ENCODE assay signal across 9 cellular contexts in genomic region chr1:44819594-44820327, GRCh38. TPM values are rescaled to one million over a fixed set of nuclear protein-coding genes. Genes with fewer than 3 reads are reported as not detected.
DNase-seq lines count a peak whose midpoint lies in the region; ATAC-seq and TF ChIP-seq lines count a peak whose summit lies in the region.
"Had no signal": no experiment of that assay in that cellular context is flagged by ENCODE, and none has a peak within 500 bp of the region (broad histone marks: within the 10 kb centered on the region; RNA-seq: fewer than 3 reads in every experiment).

No MANE protein-coding gene starts in this region.

- TF ChIP-seq CTCF in Peyer's patch (IDR thresholded peaks at IDR 0.05) (peak in 3 of 6 experiments; percentile 19 to 44 (median 23)), fibroblast of pulmonary artery (IDR thresholded peaks at IDR 0.05; ENCODE audit: low read length, missing control alignments) (no peak)

- peak overlapping the region; percentile 94 for H3K4me3 Mint-ChIP-seq in natural killer cell treated with Interleukin-12 subunit alpha and Interleukin-12 subunit beta and Interleukin-15 and Interleukin-18, amount 100 ng/mL, for 72 hours
- peak overlapping the region; percentile 93 for H3K4me3 Mint-ChIP-seq in stimulated activated naive CD8-positive, alpha-beta T cell treated with anti-CD3 and anti-CD28 coated beads, Interleukin-15, amount 100 ng/mL, for 72 hours

- H3K9me3 ChIP-seq in Peyer's patch: no peaks in the 10 kb centered on the region

- H3K27me3 Mint-ChIP-seq in natural killer cell treated with Interleukin-12 subunit alpha and Interleukin-12 subunit beta and Interleukin-15 and Interleukin-18, amount 100 ng/mL, for 72 hours: no peaks in the 10 kb centered on the region
- no peaks in the 10 kb centered on the region for H3K27me3 Mint-ChIP-seq in stimulated activated naive CD8-positive, alpha-beta T cell treated with anti-CD3 and anti-CD28 coated beads, Interleukin-15, amount 100 ng/mL, for 72 hours

- no peaks in the 10 kb centered on the region for H3K9me3 Mint-ChIP-seq in natural killer cell treated with Interleukin-12 subunit alpha and Interleukin-12 subunit beta and Interleukin-15 and Interleukin-18, amount 100 ng/mL, for 72 hours
- H3K9me3 Mint-ChIP-seq in stimulated activated naive CD8-positive, alpha-beta T cell treated with anti-CD3 and anti-CD28 coated beads, Interleukin-15, amount 100 ng/mL, for 72 hours: no peaks in the 10 kb centered on the region

- DNase-seq in AML-193 (lab: John Stamatoyannopoulos, UW): peak; percentile 90 to 93
- DNase-seq in Peyer's patch: peak; percentile 85 to 94 (median 90)
- peak; percentile 59 for DNase-seq in activated T-helper 9 cell treated with anti-CD3 and anti-CD28 coated beads, Interleukin-2, amount 50 U/mL, for 16 hours (ENCODE audit: low read depth)
- DNase-seq in fibroblast of pulmonary artery (ENCODE audit: low read depth): peak; percentile 94
- DNase-seq in natural killer cell treated with Interleukin-12 subunit alpha and Interleukin-12 subunit beta and Interleukin-15 and Interleukin-18, amount 100 ng/mL, for 72 hours (ENCODE audit: low spot score): peak; percentile 91
- peak; percentile 90 to 91 for DNase-seq in stimulated activated naive CD8-positive, alpha-beta T cell treated with anti-CD3 and anti-CD28 coated beads, Interleukin-15, amount 100 ng/mL, for 72 hours

- H3K4me1 ChIP-seq in Peyer's patch: peaks cover 0 to 10% (median 2%) of the 10 kb centered on the region in 4 donors

- peak; percentile 95 to 99 for TF ChIP-seq POLR2A in Peyer's patch (IDR thresholded peaks at IDR 0.05)

- peaks cover 39 to 41% of the 10 kb centered on the region in 2 donors for H3K4me1 Mint-ChIP-seq in natural killer cell treated with Interleukin-12 subunit alpha and Interleukin-12 subunit beta and Interleukin-15 and Interleukin-18, amount 100 ng/mL, for 72 hours (ENCODE audit: low read depth in 2 of 2)
- peaks cover 55% of the 10 kb centered on the region for H3K4me1 Mint-ChIP-seq in stimulated activated naive CD8-positive, alpha-beta T cell treated with anti-CD3 and anti-CD28 coated beads, Interleukin-15, amount 100 ng/mL, for 72 hours

- peak overlapping the region; percentile 100 for H3K27ac Mint-ChIP-seq in natural killer cell treated with Interleukin-12 subunit alpha and Interleukin-12 subunit beta and Interleukin-15 and Interleukin-18, amount 100 ng/mL, for 72 hours
- peak overlapping the region; percentile 100 for H3K27ac Mint-ChIP-seq in stimulated activated naive CD8-positive, alpha-beta T cell treated with anti-CD3 and anti-CD28 coated beads, Interleukin-15, amount 100 ng/mL, for 72 hours

- peak overlapping the region; percentile 85 to 95 (median 88) for H3K27ac ChIP-seq in Peyer's patch
- H3K27ac ChIP-seq: VCaP had no signal

- H3K27me3 ChIP-seq in Peyer's patch: no peaks in the 10 kb centered on the region

- ATAC-seq in GM19043 (IDR thresholded peaks at IDR 0.05; ENCODE audit: low read depth, unreplicated experiment): peak; percentile 77
- peak; percentile 72 for ATAC-seq in HG03342 (IDR thresholded peaks at IDR 0.05; ENCODE audit: unreplicated experiment)
- ATAC-seq in natural killer cell treated with Interleukin-12 subunit alpha and Interleukin-12 subunit beta and Interleukin-15 and Interleukin-18, amount 100 ng/mL, for 72 hours: peak; percentile 94 to 95
- peak; percentile 92 for ATAC-seq in stimulated activated naive CD8-positive, alpha-beta T cell treated with anti-CD3 and anti-CD28 coated beads, Interleukin-15, amount 100 ng/mL, for 72 hours

- H3K4me3 ChIP-seq in Peyer's patch (peak overlapping the region; percentile 45 to 59 (median 50)), fibroblast of pulmonary artery (replicated peaks; ENCODE audit: low read depth, low read length) (peak overlapping the region; percentile 57)

- H3K36me3 ChIP-seq in Peyer's patch: no peaks in the 10 kb centered on the region

- no peaks in the 10 kb centered on the region for H3K36me3 Mint-ChIP-seq in natural killer cell treated with Interleukin-12 subunit alpha and Interleukin-12 subunit beta and Interleukin-15 and Interleukin-18, amount 100 ng/mL, for 72 hours

RNA-seq across cellular contexts. Expression of gene BTBD19, which starts 11.4 kb away (rescaled TPM):
- 1 to 10 TPM; 2.6 to 7.4 (median 3.5) TPM for total RNA-seq in Peyer's patch
- total RNA-seq in natural killer cell treated with Interleukin-12 subunit alpha and Interleukin-12 subunit beta and Interleukin-15 and Interleukin-18, amount 100 ng/mL, for 72 hours: 1 to 10 TPM; 1.7 to 6.4 TPM

RNA-seq across cellular contexts. Expression of gene DYNLT4, which starts 12.6 kb away (rescaled TPM):
- 1 to 10 TPM in 1 of 4 donors, not detected in 3; 3.5 TPM for total RNA-seq in Peyer's patch
- total RNA-seq in natural killer cell treated with Interleukin-12 subunit alpha and Interleukin-12 subunit beta and Interleukin-15 and Interleukin-18, amount 100 ng/mL, for 72 hours: not detected

RNA-seq across cellular contexts. Expression of gene PLK3, which starts 19.6 kb away (rescaled TPM):
- 10 to 100 TPM in 3 of 4 donors, 1 to 10 TPM in 1; 7.7 to 28.1 (median 23.5) TPM for total RNA-seq in Peyer's patch
- total RNA-seq in natural killer cell treated with Interleukin-12 subunit alpha and Interleukin-12 subunit beta and Interleukin-15 and Interleukin-18, amount 100 ng/mL, for 72 hours: 10 to 100 TPM; 27.4 to 64.3 TPM

RNA-seq across cellular contexts. Expression of gene PTCH2, which starts 23.3 kb away (rescaled TPM):
- 1 to 10 TPM in 2 of 4 donors, under 1 TPM in 2; 0.27 to 2.5 (median 0.79) TPM for total RNA-seq in Peyer's patch
- total RNA-seq in natural killer cell treated with Interleukin-12 subunit alpha and Interleukin-12 subunit beta and Interleukin-15 and Interleukin-18, amount 100 ng/mL, for 72 hours: 1 to 10 TPM; 1.9 TPM

RNA-seq across cellular contexts. Expression of gene BEST4, which starts 31.8 kb away (rescaled TPM):
- 10 to 100 TPM in 3 of 4 donors, 1 to 10 TPM in 1; 5.0 to 59.8 (median 28.6) TPM for total RNA-seq in Peyer's patch
- under 1 TPM in 1 of 2 donors, not detected in 1; 0.47 TPM for total RNA-seq in natural killer cell treated with Interleukin-12 subunit alpha and Interleukin-12 subunit beta and Interleukin-15 and Interleukin-18, amount 100 ng/mL, for 72 hours

Comparison
In these comparisons a context has a peak if more than half of its experiments do, and no peak if none do; other contexts are left out.
1. Peak in every context shown above with its lines: DNase-seq, ATAC-seq, H3K4me3 ChIP-seq and H3K27ac ChIP-seq.